In the genomic region with DNA sequence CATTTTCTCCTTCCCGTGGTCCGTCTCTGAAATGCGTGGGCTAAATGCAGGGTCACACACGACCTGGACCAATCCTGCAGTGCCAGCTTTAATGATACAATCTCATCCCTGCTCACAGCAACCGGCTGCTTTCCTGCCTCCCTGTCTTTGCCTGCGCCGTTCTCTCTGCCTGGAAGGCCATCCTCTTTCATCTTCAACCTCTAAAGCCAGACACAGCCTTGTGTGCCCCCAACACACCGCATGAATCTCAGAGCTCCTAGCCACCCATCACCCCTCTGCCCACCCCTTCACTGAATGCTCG, we compare ENCODE assay signal across 16 cellular contexts. TPM values are rescaled to one million over a fixed set of nuclear protein-coding genes. Genes with fewer than 3 reads are reported as not detected.
DNase-seq lines count a peak whose midpoint lies in the region; ATAC-seq, FAIRE-seq and TF ChIP-seq lines count a peak whose summit lies in the region.
"Had no signal": no experiment of that assay in that cellular context is flagged by ENCODE, and none has a peak within 500 bp of the region (broad histone marks: within the 10 kb centered on the region; RNA-seq: fewer than 3 reads in every experiment).

No MANE protein-coding gene starts in this region.

- no peak for TF ChIP-seq CTCF in HFF-Myc (IDR thresholded peaks at IDR 0.05; ENCODE audit: low read depth, low read length, missing control alignments)

- POLR2A ChIA-PET in T-cell (lab: Charles Lee), result no interaction called here

- ATAC-seq in natural killer cell treated with Interleukin-12 subunit alpha and Interleukin-12 subunit beta and Interleukin-15 and Interleukin-18, amount 100 ng/mL, for 72 hours, result no peak
- no peak for ATAC-seq in T-cell (replicated peaks in 1 of 4)
- ATAC-seq: Panc1 had no signal

- H3K4me3 Mint-ChIP-seq in natural killer cell treated with Interleukin-12 subunit alpha and Interleukin-12 subunit beta and Interleukin-15 and Interleukin-18, amount 100 ng/mL, for 72 hours, result peak overlapping the region; percentile 60
- no peak overlapping the region for H3K4me3 Mint-ChIP-seq in T-cell

- peak overlapping the region; percentile 74 for H3K4me3 ChIP-seq in HFF-Myc (replicated peaks; ENCODE audit: low read depth, low read length)

- DNase-seq in HFF-Myc (ENCODE audit: extremely low read depth, low read depth), result no peak
- no peak for DNase-seq in natural killer cell treated with Interleukin-12 subunit alpha and Interleukin-12 subunit beta and Interleukin-15 and Interleukin-18, amount 100 ng/mL, for 72 hours (ENCODE audit: low spot score)
- DNase-seq in frontal cortex (ENCODE audit: low spot score in 2 of 2), result no peak
- no peak for DNase-seq in midbrain (lab: John Stamatoyannopoulos, UW)
- DNase-seq in T-cell, result no peak
- DNase-seq in activated naive CD4-positive, alpha-beta T cell (lab: John Stamatoyannopoulos, UW), result no peak
- DNase-seq: activated effector memory CD4-positive, alpha-beta T cell treated with anti-CD3 and anti-CD28 coated beads, Interleukin-2, amount 50 U/mL, for 16 hours; NCI-H1092; NCI-H774 had no signal

- no peak for FAIRE-seq in frontal cortex (lab: Jason Lieb, UNC)
- FAIRE-seq: urothelium cell line had no signal

- H3K27me3 Mint-ChIP-seq in natural killer cell treated with Interleukin-12 subunit alpha and Interleukin-12 subunit beta and Interleukin-15 and Interleukin-18, amount 100 ng/mL, for 72 hours, result peaks cover 0 to 3% of the 10 kb centered on the region in 2 donors
- H3K27me3 Mint-ChIP-seq in T-cell, result peaks cover 0 to 2% of the 10 kb centered on the region in 2 donors

- no peaks in the 10 kb centered on the region for H3K9me3 Mint-ChIP-seq in natural killer cell treated with Interleukin-12 subunit alpha and Interleukin-12 subunit beta and Interleukin-15 and Interleukin-18, amount 100 ng/mL, for 72 hours
- H3K9me3 Mint-ChIP-seq in T-cell, result no peaks in the 10 kb centered on the region
- H3K9me3 Mint-ChIP-seq: IgD-negative memory B cell had no signal

- no peaks in the 10 kb centered on the region for H3K36me3 Mint-ChIP-seq in natural killer cell treated with Interleukin-12 subunit alpha and Interleukin-12 subunit beta and Interleukin-15 and Interleukin-18, amount 100 ng/mL, for 72 hours
- H3K36me3 Mint-ChIP-seq in T-cell, result peaks cover 4% of the 10 kb centered on the region

- peak overlapping the region in 1 of 2 donors; percentile 39 for H3K27ac Mint-ChIP-seq in natural killer cell treated with Interleukin-12 subunit alpha and Interleukin-12 subunit beta and Interleukin-15 and Interleukin-18, amount 100 ng/mL, for 72 hours
- no peak overlapping the region for H3K27ac Mint-ChIP-seq in T-cell

- H3K27ac ChIP-seq in cingulate gyrus (ENCODE audit: low read depth, low read length) (peak overlapping the region; percentile 21), temporal lobe (ENCODE audit: low read depth, low read length) (peak overlapping the region; percentile 56)

- H3K4me1 Mint-ChIP-seq in natural killer cell treated with Interleukin-12 subunit alpha and Interleukin-12 subunit beta and Interleukin-15 and Interleukin-18, amount 100 ng/mL, for 72 hours (ENCODE audit: low read depth in 2 of 2), result peaks cover 27 to 31% of the 10 kb centered on the region in 2 donors
- H3K4me1 Mint-ChIP-seq in T-cell, result peaks cover 6 to 33% (median 22%) of the 10 kb centered on the region in 3 donors

- CTCF ChIA-PET in T-cell (lab: Charles Lee), result interaction anchor here in 1 of 2 donors (0.9 kb wide), 1 partner anchor 38 kb away, joined by 3 read pairs; no protein-coding TSS in a partner anchor

RNA-seq across cellular contexts. Expression of a gene that starts 14.7 kb away (rescaled TPM):
- total RNA-seq in natural killer cell treated with Interleukin-12 subunit alpha and Interleukin-12 subunit beta and Interleukin-15 and Interleukin-18, amount 100 ng/mL, for 72 hours, result not detected
- total RNA-seq in temporal lobe, result not detected
- total RNA-seq in frontal cortex, result not detected
- total RNA-seq in T-cell, result not detected
- total RNA-seq: left ventricle myocardium superior, sciatic nerve had no signal

RNA-seq across cellular contexts. Expression of a gene that starts 29.2 kb away (rescaled TPM):
- total RNA-seq in natural killer cell treated with Interleukin-12 subunit alpha and Interleukin-12 subunit beta and Interleukin-15 and Interleukin-18, amount 100 ng/mL, for 72 hours, result not detected
- total RNA-seq in temporal lobe (not detected), frontal cortex (not detected), T-cell (under 1 TPM in 2 of 5 donors, not detected in 3; 0.09 to 0.10 TPM)
- total RNA-seq: left ventricle myocardium superior, sciatic nerve had no signal

RNA-seq across cellular contexts. Expression of a gene that starts 48.8 kb away (rescaled TPM):
- total RNA-seq in natural killer cell treated with Interleukin-12 subunit alpha and Interleukin-12 subunit beta and Interleukin-15 and Interleukin-18, amount 100 ng/mL, for 72 hours, result 1 to 10 TPM; 2.8 to 4.8 TPM
- total RNA-seq in temporal lobe (24.1 TPM), frontal cortex (16.7 TPM), T-cell (10 to 100 TPM; 13.6 to 53.3 (median 44.9) TPM)
